In the genomic region with DNA sequence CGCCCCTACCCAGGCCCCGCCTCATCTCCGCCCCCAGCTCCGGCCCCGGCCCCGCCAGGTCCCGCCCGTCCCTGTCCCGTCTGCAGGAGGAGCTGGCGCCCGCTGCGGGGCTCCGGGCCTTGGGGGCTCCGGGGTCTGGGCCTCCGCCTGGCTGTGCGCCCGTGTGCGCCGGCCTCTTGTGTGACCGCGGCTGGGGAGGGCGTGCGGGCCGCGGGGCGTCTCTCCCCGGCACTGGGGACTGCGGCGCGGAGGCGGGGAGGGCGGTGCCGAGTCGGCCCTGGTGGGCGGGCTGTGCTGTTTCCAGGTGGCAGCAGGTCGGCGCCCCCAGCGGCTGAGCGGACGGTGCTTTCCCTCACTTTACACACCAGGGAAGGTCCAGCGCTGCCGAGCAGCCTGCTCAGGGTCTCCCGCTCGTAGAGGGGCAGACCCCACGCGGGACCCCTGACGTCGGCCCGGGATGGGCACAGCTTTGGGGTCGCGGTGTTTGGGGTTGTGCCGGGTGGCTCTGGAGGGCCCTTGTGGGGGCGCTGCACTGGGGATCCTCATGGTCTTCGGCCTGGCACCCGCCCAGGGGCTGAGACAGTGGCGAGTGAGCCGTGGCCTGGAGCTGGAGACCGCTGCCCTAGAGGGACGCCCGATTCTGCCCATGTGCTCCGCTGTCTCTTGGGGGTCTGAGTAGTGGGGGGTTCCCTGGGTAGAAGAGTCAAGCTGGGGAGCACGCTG, we compare ENCODE assay signal across 8 cellular contexts.
DNase-seq lines count a peak whose midpoint lies in the region; ATAC-seq lines count a peak whose summit lies in the region.

No MANE protein-coding gene starts in this region.

- ATAC-seq in GM19452 (IDR thresholded peaks at IDR 0.05; ENCODE audit: unreplicated experiment) (peak; percentile 56), HG03565 (IDR thresholded peaks at IDR 0.05; ENCODE audit: unreplicated experiment) (peak; percentile 51)

- H3K27me3 ChIP-seq in endocrine pancreas (ENCODE audit: control insufficient read depth, insufficient read depth, low read length), result no peaks in the 10 kb centered on the region

- peaks cover 12% of the 10 kb centered on the region for H3K36me3 ChIP-seq in endocrine pancreas (ENCODE audit: control insufficient read depth, insufficient read depth, low read length)

- H3K9ac ChIP-seq in endocrine pancreas (ENCODE audit: control insufficient read depth, insufficient read depth, low read length), result peak overlapping the region; percentile 56

- peak; percentile 67 for DNase-seq in CMK (ENCODE audit: low read depth)
- peak; percentile 89 for DNase-seq in NCI-H82 (lab: John Stamatoyannopoulos, UW)
- DNase-seq in activated CD8-positive, alpha-beta memory T cell treated with anti-CD3 and anti-CD28 coated beads for 4 hours (ENCODE audit: low read depth in 2 of 2), result peak; percentile 82 to 85
- DNase-seq in middle frontal gyrus (ENCODE audit: extremely low spot score, low spot score), result peak; percentile 24
- peak; percentile 78 to 82 for DNase-seq in stimulated activated CD8-positive, alpha-beta memory T cell treated with anti-CD3 and anti-CD28 coated beads, Interleukin-4, amount 100 ng/mL, for 1 hour (ENCODE audit: low read depth in 2 of 2, low spot score in 1 of 2)

- no peaks in the 10 kb centered on the region for H3K9me3 ChIP-seq in endocrine pancreas (ENCODE audit: control insufficient read depth, low read length)

- no peak overlapping the region for H3K4me3 ChIP-seq in endocrine pancreas (ENCODE audit: control insufficient read depth, insufficient read depth, low read length)

- H3K4me1 ChIP-seq in endocrine pancreas (ENCODE audit: control insufficient read depth, insufficient read depth, low read length), result no peaks in the 10 kb centered on the region

Comparison
In these comparisons a context has a peak if more than half of its experiments do, and no peak if none do; other contexts are left out.
1. DNase-seq: peak in every context shown above with its lines; median percentile 89 in NCI-H82; 84 in activated CD8-positive, alpha-beta memory T cell treated with anti-CD3 and anti-CD28 coated beads for 4 hours; 80 in stimulated activated CD8-positive, alpha-beta memory T cell treated with anti-CD3 and anti-CD28 coated beads, Interleukin-4, amount 100 ng/mL, for 1 hour; 67 in CMK; 24 in middle frontal gyrus.